ENCODE assay signal across 24 cellular contexts in the genomic region with DNA sequence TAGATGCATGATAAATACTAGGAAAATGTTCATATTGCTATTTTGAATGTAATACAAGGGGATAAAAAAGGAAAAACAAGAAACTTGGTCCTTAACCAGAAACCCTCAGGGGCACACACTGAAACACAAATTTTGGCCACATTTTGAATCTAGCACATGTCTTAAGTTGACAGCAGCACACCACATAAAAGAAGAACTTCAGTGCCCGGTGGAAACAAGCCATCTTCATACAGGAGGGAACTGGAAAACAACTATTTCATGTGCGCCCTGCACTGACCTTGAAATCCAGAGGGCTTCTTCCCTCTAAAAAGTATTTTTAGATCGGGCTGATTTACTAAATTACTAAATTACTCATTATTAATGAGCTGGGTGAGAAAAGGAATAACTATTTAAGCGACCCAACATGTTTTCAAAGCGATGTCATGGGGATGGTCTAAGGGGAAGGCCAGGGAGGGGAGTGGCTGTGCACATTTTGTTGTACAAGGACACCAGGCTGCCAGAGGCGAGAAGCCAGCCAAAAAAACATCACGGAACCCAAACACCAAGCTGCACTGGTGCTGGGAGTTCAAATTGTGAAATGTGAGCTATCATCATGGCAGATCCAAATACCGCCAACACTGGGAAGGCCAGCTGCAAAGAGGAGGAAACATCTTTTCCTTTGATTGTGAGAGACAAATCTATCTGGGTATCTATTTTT.
DNase-seq lines count a peak whose midpoint lies in the region; FAIRE-seq and TF ChIP-seq lines count a peak whose summit lies in the region.
"Had no signal": no experiment of that assay in that cellular context is flagged by ENCODE, and none has a peak within 500 bp of the region (broad histone marks: within the 10 kb centered on the region; RNA-seq: fewer than 3 reads in every experiment).

No MANE protein-coding gene starts in this region.

- H3K36me3 ChIP-seq in H1 (ENCODE audit: control insufficient read depth in 2 of 4, insufficient read depth in 4 of 4, low read length in 3 of 4): no peaks in the 10 kb centered on the region
- no peaks in the 10 kb centered on the region for H3K36me3 ChIP-seq in trophoblast cell (ENCODE audit: control insufficient read depth in 1 of 2, insufficient read depth in 2 of 2, low read length in 2 of 2)
- no peaks in the 10 kb centered on the region for H3K36me3 ChIP-seq in uterus
- H3K36me3 ChIP-seq: neural progenitor cell, thyroid gland had no signal

- H4K91ac ChIP-seq in H1 (replicated peaks; ENCODE audit: insufficient read length, low read length) (no peak overlapping the region), trophoblast cell (ENCODE audit: low read depth, low read length) (no peak overlapping the region)

- H3K79me1 ChIP-seq in H1 (ENCODE audit: low read depth, low read length): no peaks in the 10 kb centered on the region
- peaks cover 4% of the 10 kb centered on the region for H3K79me1 ChIP-seq in trophoblast cell (ENCODE audit: low read length)

- H4K12ac ChIP-seq in trophoblast cell (ENCODE audit: low read depth, low read length): no peak overlapping the region

- H3K56ac ChIP-seq in H1 (replicated peaks; ENCODE audit: insufficient read length, low read depth, low read length): no peak overlapping the region

- H2BK120ac ChIP-seq in H1 (replicated peaks; ENCODE audit: low read depth, low read length) (no peak overlapping the region), trophoblast cell (ENCODE audit: insufficient read depth, low read length, poor library complexity) (no peak overlapping the region)

- H3K27ac ChIP-seq in H1 (ENCODE audit: low read depth, low read length): no peak overlapping the region
- no peak overlapping the region for H3K27ac ChIP-seq in trophoblast cell (ENCODE audit: low read depth, low read length)
- H3K27ac ChIP-seq in uterus: peak overlapping the region; percentile 25 to 45
- H3K27ac ChIP-seq: neural progenitor cell, RWPE1, SK-N-MC, skin epidermis, thyroid gland had no signal

- no peak overlapping the region for H3K4me3 ChIP-seq in H1 (ENCODE audit: extremely low read depth in 1 of 4, insufficient read depth in 2 of 4, low read depth in 3 of 4, low read length in 4 of 4)
- no peak overlapping the region for H3K4me3 ChIP-seq in trophoblast cell (ENCODE audit: low read depth, low read length)
- no peak overlapping the region for H3K4me3 ChIP-seq in uterus
- H3K4me3 ChIP-seq: neural progenitor cell, SK-N-MC, skin epidermis, thyroid gland had no signal

- H4K8ac ChIP-seq in H1 (ENCODE audit: extremely low read depth, insufficient read depth, low read length): no peak overlapping the region
- H4K8ac ChIP-seq in trophoblast cell (ENCODE audit: low read depth, low read length): no peak overlapping the region

- CTCF ChIA-PET in H1 (lab: Charles Lee; ENCODE audit: partially characterized antibody): interaction anchor here (0.6 to 2.9 kb wide), 3 partner anchors 15 to 231 kb away, joined by 3 to 10 read pairs (median 6); no protein-coding TSS in a partner anchor

- 80% methylated on average over 8 of the region's 8 CpGs; no CpG with 5 or more reads in 1 of the 2 experiments for WGBS in H1 (ENCODE audit: extremely low coverage in 1 of 2, insufficient coverage in 1 of 2, insufficient read length in 1 of 2, insufficient replicate concordance in 2 of 2, low coverage in 1 of 2, low lambda C conversion rate in 2 of 2, missing lambda C conversion rate in 1 of 2), 2 experiments
- WGBS in trophoblast cell (ENCODE audit: extremely low coverage, insufficient coverage, insufficient read length): no CpG with 5 or more reads among the region's 8 CpGs

- H2BK5ac ChIP-seq in H1 (ENCODE audit: low read depth, low read length) (no peak overlapping the region), trophoblast cell (ENCODE audit: low read depth, low read length, poor library complexity) (no peak overlapping the region)

- no peak overlapping the region for H2BK12ac ChIP-seq in H1 (ENCODE audit: low read depth, low read length)
- H2BK12ac ChIP-seq in trophoblast cell (ENCODE audit: low read length): no peak overlapping the region

- no peak overlapping the region for H3K18ac ChIP-seq in H1 (ENCODE audit: extremely low read depth, low read length)
- peak overlapping the region; percentile 1 for H3K18ac ChIP-seq in trophoblast cell (ENCODE audit: low read length)

- no peak overlapping the region for H4K5ac ChIP-seq in H1 (ENCODE audit: insufficient read length, low read depth, low read length)

- intact Hi-C loops in uterus (cut with DNase I; ENCODE audit: low total_unique reads): no loop called here

- H4K20me1 ChIP-seq in H1 (replicated peaks in 1 of 2; ENCODE audit: control insufficient read depth in 1 of 2, insufficient read depth in 2 of 2, low read length in 2 of 2): no peaks in the 10 kb centered on the region

- no peak overlapping the region for H2BK15ac ChIP-seq in H1 (ENCODE audit: low read length)

- POLR2A ChIA-PET in H1 (lab: Charles Lee; ENCODE audit: partially characterized antibody): no interaction called here

- no peak overlapping the region for H2AK5ac ChIP-seq in H1 (ENCODE audit: low read depth, low read length)
- no peak overlapping the region for H2AK5ac ChIP-seq in trophoblast cell (ENCODE audit: low read length)

- no peak for TF ChIP-seq EP300 in H1 (IDR thresholded peaks at IDR 0.05; ENCODE audit: borderline replicate concordance in 1 of 2, low read depth in 2 of 2, low read length in 2 of 2)

- H2BK20ac ChIP-seq in H1 (ENCODE audit: low read length): 0 out of 2 replicates have a peak overlapping the region, but pooled peaks have one; percentile 21

- H3K14ac ChIP-seq in H1 (ENCODE audit: insufficient read length) (no peak overlapping the region), trophoblast cell (ENCODE audit: low read length) (no peak overlapping the region)

- no peak for TF ChIP-seq RAD21 in H1 (IDR thresholded peaks at IDR 0.05 in 1 of 2, conservative IDR thresholded peaks at IDR 0.05 in 1 of 2; ENCODE audit: low read depth in 2 of 2, low read length in 2 of 2)

- H3K4me2 ChIP-seq in H1 (ENCODE audit: insufficient read depth in 1 of 2, low read depth in 2 of 2, low read length in 2 of 2) (no peak overlapping the region), trophoblast cell (ENCODE audit: low read length) (no peak overlapping the region)
- H3K4me2 ChIP-seq: neural progenitor cell had no signal

- H3K4ac ChIP-seq in H1 (replicated peaks; ENCODE audit: insufficient read length, low read depth, low read length) (no peak overlapping the region), trophoblast cell (ENCODE audit: low read depth, low read length) (no peak overlapping the region)

- H3K9ac ChIP-seq in H1 (replicated peaks in 1 of 4; ENCODE audit: extremely low read depth in 1 of 4, low read depth in 3 of 4, low read length in 3 of 4) (no peak overlapping the region), trophoblast cell (ENCODE audit: low read length) (no peak overlapping the region)
- H3K9ac ChIP-seq: neural progenitor cell had no signal

- H2AFZ ChIP-seq in H1 (ENCODE audit: low read length) (no peak overlapping the region), trophoblast cell (ENCODE audit: insufficient read depth, low read length, poor library complexity) (no peak overlapping the region)
- H2AFZ ChIP-seq: neural progenitor cell had no signal

- DNase-seq in H1 (ENCODE audit: low read depth in 1 of 2, low spot score in 2 of 2): no peak
- peak; percentile 23 for DNase-seq in fibroblast of peridontal ligament (ENCODE audit: extremely low read depth)
- no peak for DNase-seq in trophoblast cell
- DNase-seq in uterus: peak in 1 of 2 donors; percentile 61
- DNase-seq in mesenteric fat pad (ENCODE audit: low spot score): no peak
- no peak for DNase-seq in activated CD4-positive, CD25-positive, alpha-beta regulatory T cell treated with anti-CD3 and anti-CD28 coated beads, Interleukin-2, amount 50 U/mL, for 72 hours
- no peak for DNase-seq in OCI-M1 (lab: John Stamatoyannopoulos, UW)
- DNase-seq: activated CD4-positive, alpha-beta memory T cell treated with anti-CD3 and anti-CD28 coated beads for 36 hours; activated CD4-positive, CD25-positive, alpha-beta regulatory T cell; activated CD8-positive, alpha-beta memory T cell treated with anti-CD3 and anti-CD28 coated beads, Interleukin-2, amount 50 U/mL, for 4 hours; activated naive CD4-positive, alpha-beta T cell treated with anti-CD3 and anti-CD28 coated beads, Interleukin-2, amount 10 ng/mL, durations not matched to agents 7 days and 5 days; amniotic stem cell; C1 segment of cervical spinal cord; COR-L47; DMS79 treated with DMSO at 0.1 percent for 48 hours; NCI-H1417 treated with DMSO at 0.1 percent for 48 hours; NCI-H774; thyroid gland had no signal

- no peaks in the 10 kb centered on the region; the same call in 1 of the 2 replicates for H3K23me2 ChIP-seq in H1 (ENCODE audit: low read depth, low read length)

- no peaks in the 10 kb centered on the region for H3K4me1 ChIP-seq in H1 (replicated peaks in 1 of 4; ENCODE audit: control insufficient read depth in 3 of 4, insufficient read depth in 4 of 4, low read length in 3 of 4)
- H3K4me1 ChIP-seq in trophoblast cell (ENCODE audit: control insufficient read depth in 1 of 2, insufficient read depth in 2 of 2, low read length in 2 of 2): peaks cover 3 to 9% of the 10 kb centered on the region in 2 experiments
- H3K4me1 ChIP-seq in uterus: peaks cover 0 to 3% of the 10 kb centered on the region in 2 donors

- H3K27me3 ChIP-seq in H1 (replicated peaks in 1 of 4; ENCODE audit: control insufficient read depth in 3 of 4, extremely low read depth in 1 of 4, insufficient read depth in 3 of 4, low read length in 3 of 4): no peaks in the 10 kb centered on the region
- no peaks in the 10 kb centered on the region for H3K27me3 ChIP-seq in trophoblast cell (ENCODE audit: insufficient read depth, low read length)
- no peaks in the 10 kb centered on the region for H3K27me3 ChIP-seq in uterus
- H3K27me3 ChIP-seq: neural progenitor cell, thyroid gland had no signal

- TF ChIP-seq POLR2A in H1 (IDR thresholded peaks at IDR 0.05; ENCODE audit: control extremely low read depth in 1 of 2, low read depth in 2 of 2, low read length in 2 of 2) (no peak), uterus (IDR thresholded peaks at IDR 0.05) (no peak)

- no peak for TF ChIP-seq CTCF in H1 (IDR thresholded peaks at IDR 0.05; ENCODE audit: control extremely low read depth in 1 of 3, insufficient read depth in 1 of 3, low read depth in 1 of 3, low read length in 3 of 3)
- no peak for TF ChIP-seq CTCF in uterus (IDR thresholded peaks at IDR 0.05)

- H3K23ac ChIP-seq in H1 (ENCODE audit: insufficient read length): no peak overlapping the region
- H3K23ac ChIP-seq in trophoblast cell (ENCODE audit: low read length): no peak overlapping the region

- H3K9me3 ChIP-seq in H1 (ENCODE audit: insufficient read depth in 2 of 2, low read depth in 1 of 2, low read length in 1 of 2) (no peaks in the 10 kb centered on the region), trophoblast cell (ENCODE audit: insufficient read depth, low read depth, low read length) (peaks cover 1% of the 10 kb centered on the region), uterus (no peaks in the 10 kb centered on the region)
- H3K9me3 ChIP-seq: thyroid gland had no signal

- H3K79me2 ChIP-seq in H1 (ENCODE audit: control insufficient read depth in 1 of 2, insufficient read depth in 2 of 2, low read length in 2 of 2) (no peaks in the 10 kb centered on the region), trophoblast cell (ENCODE audit: control insufficient read depth, insufficient read depth, low read length, poor library complexity) (no peaks in the 10 kb centered on the region)

- no peak for FAIRE-seq in H1 (lab: Jason Lieb, UNC)
- FAIRE-seq: GM18507, islet of Langerhans had no signal

Comparison
In these comparisons a context has a peak if more than half of its experiments do, and no peak if none do; other contexts are left out.
1. H3K27ac ChIP-seq: peak in uterus (2 of 2); none in H1 (single experiment) and trophoblast cell (single experiment).